ENCODE assay signal across 26 cellular contexts in the genomic region with DNA sequence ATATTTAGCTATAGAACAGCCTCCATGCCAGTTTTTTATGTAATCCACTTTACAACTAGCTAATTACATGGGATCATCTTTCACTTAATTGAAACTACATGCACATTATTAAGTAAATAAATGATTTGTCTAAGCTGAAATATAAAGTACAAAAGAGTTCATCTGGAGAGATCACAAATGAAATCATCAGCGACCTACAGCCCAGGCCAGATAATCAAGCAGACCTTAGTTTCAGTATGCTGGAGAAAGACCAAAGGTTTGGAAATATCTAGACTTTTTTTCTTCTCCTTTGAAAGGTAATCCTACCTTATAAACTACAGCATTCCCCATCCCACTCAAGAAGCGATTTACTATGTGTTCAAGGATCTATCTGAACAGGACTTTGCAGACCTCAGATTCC. TPM values are rescaled to one million over a fixed set of nuclear protein-coding genes. Genes with fewer than 3 reads are reported as not detected.
"Had no signal": no experiment of that assay in that cellular context is flagged by ENCODE, and none has a peak within 500 bp of the region (broad histone marks: within the 10 kb centered on the region; RNA-seq: fewer than 3 reads in every experiment).

No MANE protein-coding gene starts in this region.

- FAIRE-seq: bronchial epithelial cell had no signal

- H3K4me3 ChIP-seq: ascending aorta, body of pancreas, PC-9 had no signal

- H3K27ac ChIP-seq: ascending aorta, body of pancreas, PC-9 had no signal

- ATAC-seq: activated naive CD4-positive, alpha-beta T cell treated with anti-CD3 and anti-CD28 coated beads, Interleukin-2, amount 50 U/mL, for 72 hours; activated naive CD8-positive, alpha-beta T cell treated with anti-CD3 and anti-CD28 coated beads, Interleukin-2, amount 50 U/mL, for 24 hours; activated T-cell treated with anti-CD3 and anti-CD28 coated beads, Interleukin-2, amount 50 U/mL, for 4 hours; body of pancreas; T-helper 17 cell had no signal

- DNase-seq: activated B cell treated with CpG ODN at 0.5 μM for 24 hours; activated CD4-positive, alpha-beta T cell treated with anti-CD3 and anti-CD28 coated beads for 1 hour; activated CD4-positive, alpha-beta T cell treated with anti-CD3 and anti-CD28 coated beads, Interleukin-2, amount 10 ng/mL, durations not matched to agents 24 days and 14 days; activated CD4-positive, alpha-beta T cell treated with anti-CD3 and anti-CD28 coated beads, Interleukin-2, amount 50 U/mL, for 48 hours; activated CD8-positive, alpha-beta memory T cell treated with anti-CD3 and anti-CD28 coated beads for 24 hours; activated effector memory CD4-positive, alpha-beta T cell treated with anti-CD3 and anti-CD28 coated beads, Interleukin-2, amount 50 U/mL, for 16 hours; activated naive CD4-positive, alpha-beta T cell treated with Interleukin-2 at 50 U/mL for 16 hours; activated naive CD8-positive, alpha-beta T cell treated with anti-CD3 and anti-CD28 coated beads, Interleukin-2, amount 50 U/mL, for 24 hours; activated T-cell treated with anti-CD3 and anti-CD28 coated beads, Interleukin-2, amount 50 U/mL, for 4 hours; amniotic stem cell; body of pancreas; KG1; NCI-H1092; NCI-H1436; NCI-H187; NCI-H2171; NCI-H2227 treated with DMSO at 0.1 percent for 48 hours; NCI-H446 treated with DMSO at 0.1 percent for 48 hours; NCI-H524 treated with DMSO at 0.1 percent for 48 hours; PC-9; SIG-M5; T-helper 17 cell; T-helper 9 cell had no signal

- H3K27me3 ChIP-seq: ascending aorta, body of pancreas had no signal

- H3K4me2 ChIP-seq: PC-9 had no signal

- H3K9me3 ChIP-seq: ascending aorta, body of pancreas had no signal

- H3K36me3 ChIP-seq: ascending aorta had no signal

- H2AFZ ChIP-seq: PC-9 had no signal

RNA-seq across cellular contexts. Expression of a gene that starts 26.5 kb away (rescaled TPM):
- total RNA-seq: activated B cell treated with CpG ODN at 0.5 μM for 24 hours; activated CD4-positive, alpha-beta T cell treated with anti-CD3 and anti-CD28 coated beads, Interleukin-2, amount 10 ng/mL, durations not matched to agents 24 days and 14 days; activated naive CD4-positive, alpha-beta T cell treated with anti-CD3 and anti-CD28 coated beads, Interleukin-2, amount 50 U/mL, for 72 hours; activated T-cell treated with anti-CD3 and anti-CD28 coated beads, Interleukin-2, amount 50 U/mL, for 4 hours; T-helper 17 cell had no signal
